8 cellular contexts compared by ENCODE assay signal in the genomic region with DNA sequence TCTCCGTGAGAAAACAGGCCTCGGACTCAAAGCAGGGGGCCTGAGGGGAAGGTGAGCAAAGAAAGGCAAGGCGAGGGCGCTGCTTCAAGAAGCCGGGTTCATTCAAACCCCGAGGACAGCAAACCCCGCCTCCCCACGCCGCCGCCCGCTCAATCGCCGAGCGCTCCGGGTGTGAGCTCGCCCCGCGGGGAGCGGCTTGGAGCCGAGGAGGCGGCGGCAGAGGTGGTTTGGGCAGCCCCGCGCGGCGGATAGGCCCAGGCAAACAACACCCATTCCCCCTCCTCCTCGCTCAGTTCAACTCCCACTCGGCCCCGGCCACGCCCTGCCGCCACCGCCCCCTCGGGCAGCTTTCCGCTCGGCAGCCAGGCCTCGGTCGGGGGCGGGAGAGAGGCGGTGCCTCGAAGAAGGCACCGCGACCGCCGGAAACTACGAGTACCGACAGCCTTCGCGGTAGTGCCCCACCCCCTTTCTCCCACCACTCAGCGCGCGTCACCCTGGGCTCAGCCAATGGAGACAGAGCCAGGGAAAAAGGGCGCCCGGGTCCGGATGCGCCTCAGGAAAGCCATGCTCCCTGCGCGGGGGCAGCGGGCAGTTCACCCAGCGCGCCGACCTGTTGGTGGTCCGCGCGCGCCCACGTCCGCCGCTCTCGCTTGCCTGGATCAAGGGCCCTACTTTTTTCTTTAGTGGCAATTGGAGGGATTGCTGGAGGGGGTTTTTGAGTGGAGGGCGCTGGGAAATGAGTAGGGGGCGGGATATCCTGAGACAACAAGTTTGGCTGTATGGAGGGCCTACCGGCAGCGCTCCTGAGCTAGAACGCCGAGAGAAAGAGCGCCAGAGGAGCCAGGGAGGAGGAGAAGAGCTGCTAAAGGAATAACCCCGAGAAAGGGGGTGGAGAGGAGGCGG. TPM values are rescaled to one million over a fixed set of nuclear protein-coding genes. Genes with fewer than 3 reads are reported as not detected.
DNase-seq lines count a peak whose midpoint lies in the region; ATAC-seq and TF ChIP-seq lines count a peak whose summit lies in the region.

No MANE protein-coding gene starts in this region.

- peak; percentile 93 to 97 for DNase-seq in NCI-H187 (lab: John Stamatoyannopoulos, UW)
- DNase-seq in T-helper 2 cell: peak; percentile 99 to 100 (median 100)
- DNase-seq in ascending aorta (ENCODE audit: low spot score in 2 of 2): peak; percentile 95 to 99
- peak; percentile 99 to 100 (median 100) for DNase-seq in right cardiac atrium
- peak; percentile 94 for DNase-seq in pulmonary artery endothelial cell (ENCODE audit: low read depth, low spot score)
- peak; percentile 98 to 99 for DNase-seq in uterus

- H3K4me3 ChIP-seq in ascending aorta (peak overlapping the region; percentile 55 to 87), right cardiac atrium (ENCODE audit: low read length) (peak overlapping the region; percentile 86), uterus (peak overlapping the region; percentile 94 to 98)

- H3K27ac ChIP-seq in ascending aorta: peak overlapping the region; percentile 97 to 98
- peak overlapping the region; percentile 98 for H3K27ac ChIP-seq in right cardiac atrium (ENCODE audit: low read length)
- peak overlapping the region; percentile 97 to 100 for H3K27ac ChIP-seq in uterus

- TF ChIP-seq CTCF in ascending aorta (IDR thresholded peaks at IDR 0.05) (peak in 2 of 3 experiments; percentile 4 to 8), uterus (IDR thresholded peaks at IDR 0.05) (peak in 3 of 4 experiments; percentile 14 to 46 (median 19))

- H3K36me3 ChIP-seq in ascending aorta: no peaks in the 10 kb centered on the region
- H3K36me3 ChIP-seq in uterus: no peaks in the 10 kb centered on the region

- ATAC-seq in GM18502 (IDR thresholded peaks at IDR 0.05; ENCODE audit: poor library complexity, unreplicated experiment) (peak; percentile 81), HG02943 (IDR thresholded peaks at IDR 0.05; ENCODE audit: low read depth, unreplicated experiment) (peak; percentile 77), right cardiac atrium (peak; percentile 97)

- peak; percentile 37 to 66 for TF ChIP-seq POLR2A in uterus (IDR thresholded peaks at IDR 0.05)

- intact Hi-C loops in ascending aorta (cut with DNase I) (loop anchor here (1.0 to 10.0 kb wide), 7 partner anchors 152 to 1872 kb away; partner anchors contain the start of genes IL6, MALSU1 and NUP42), right cardiac atrium (cut with DNase I) (no loop called here), uterus (cut with DNase I; ENCODE audit: low total_unique reads) (no loop called here)

- H3K9me3 ChIP-seq in ascending aorta (no peaks in the 10 kb centered on the region), right cardiac atrium (ENCODE audit: control insufficient read depth, low read length) (no peaks in the 10 kb centered on the region), uterus (no peaks in the 10 kb centered on the region)

- WGBS in right cardiac atrium: under 1% methylated on average over 78 of the region's 78 CpGs

- peaks cover 0 to 6% of the 10 kb centered on the region in 2 donors for H3K4me1 ChIP-seq in ascending aorta
- H3K4me1 ChIP-seq in right cardiac atrium (ENCODE audit: control insufficient read depth, insufficient read depth, low read length): peaks cover 12% of the 10 kb centered on the region
- no peaks in the 10 kb centered on the region for H3K4me1 ChIP-seq in uterus

- H3K27me3 ChIP-seq in ascending aorta: no peaks in the 10 kb centered on the region
- H3K27me3 ChIP-seq in right cardiac atrium (ENCODE audit: control insufficient read depth, insufficient read depth): no peaks in the 10 kb centered on the region
- no peaks in the 10 kb centered on the region for H3K27me3 ChIP-seq in uterus

RNA-seq across cellular contexts. Expression of gene SP4, which starts 0.7 kb away (rescaled TPM):
- total RNA-seq in ascending aorta: 2.9 TPM
- 10 to 100 TPM in 2 of 4 donors, 1 to 10 TPM in 2; 8.5 to 10.9 (median 10.2) TPM for total RNA-seq in right cardiac atrium
- polyA plus RNA-seq in right cardiac atrium: 3.1 TPM
- 5.1 and 7.7 TPM in 2 replicates for total RNA-seq in pulmonary artery endothelial cell
- 10 to 100 TPM in 3 of 4 donors, 1 to 10 TPM in 1; 6.4 to 21.2 (median 15.3) TPM for total RNA-seq in uterus

Comparison
In these comparisons a context has a peak if more than half of its experiments do, and no peak if none do; other contexts are left out.
1. Peak in every context shown above with its lines: DNase-seq, ATAC-seq, H3K4me3 ChIP-seq and H3K27ac ChIP-seq.